Comparison of ENCODE assay signal across 16 cellular contexts in the genomic region with DNA sequence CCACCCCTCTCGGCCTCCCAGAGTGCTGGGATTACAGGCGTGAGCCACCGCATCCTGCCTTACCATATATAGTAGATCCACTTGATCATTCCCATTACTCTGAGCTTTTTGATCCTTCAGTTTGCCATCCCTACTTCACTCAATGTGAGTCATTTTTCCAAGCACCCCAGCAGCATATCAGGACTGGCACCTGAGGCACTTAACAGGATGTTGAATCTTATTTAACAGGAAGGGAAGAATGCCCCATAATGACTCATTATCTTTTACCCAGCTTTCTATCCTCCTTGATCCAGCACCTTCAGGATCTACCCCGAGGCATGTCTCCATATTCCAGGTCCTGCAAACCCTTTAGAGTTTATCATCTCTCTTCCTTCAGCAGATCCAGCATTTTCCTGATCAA.
DNase-seq lines count a peak whose midpoint lies in the region; ATAC-seq and TF ChIP-seq lines count a peak whose summit lies in the region.
"Had no signal": no experiment of that assay in that cellular context is flagged by ENCODE, and none has a peak within 500 bp of the region (broad histone marks: within the 10 kb centered on the region; RNA-seq: fewer than 3 reads in every experiment).

No MANE protein-coding gene starts in this region.

- H3K27ac ChIP-seq in RWPE1 (no peak overlapping the region), mesendoderm (ENCODE audit: low read depth, low read length) (no peak overlapping the region)
- H3K27ac ChIP-seq: 22Rv1, BLaER1, GM23248 had no signal

- no peak overlapping the region for H2BK120ac ChIP-seq in mesendoderm (ENCODE audit: low read depth, low read length)

- WGBS in mesendoderm (ENCODE audit: extremely low coverage, insufficient coverage, low lambda C conversion rate) = no CpG with 5 or more reads among the region's 4 CpGs

- no peak overlapping the region for H3K56ac ChIP-seq in mesendoderm (ENCODE audit: low read length)

- no peak for TF ChIP-seq CTCF in RWPE1 (conservative IDR thresholded peaks at IDR 0.05; ENCODE audit: low read depth)

- H3K4me2 ChIP-seq in mesendoderm (ENCODE audit: low read length) = no peak overlapping the region
- H3K4me2 ChIP-seq: BLaER1 had no signal

- no peak overlapping the region for H2BK15ac ChIP-seq in mesendoderm (replicated peaks; ENCODE audit: low read depth)

- POLR2A ChIA-PET in RWPE1 (lab: Yijun Ruan, JAX; ENCODE audit: low non-redundant PET) = no interaction called here

- peak; percentile 16 for DNase-seq in DMS53 (lab: John Stamatoyannopoulos, UW)
- no peak for DNase-seq in DMS53 treated with DMSO at 0.1 percent for 48 hours (lab: John Stamatoyannopoulos, UW; ENCODE audit: unreplicated experiment)
- peak; percentile 70 for DNase-seq in HT1080 (ENCODE audit: low read depth)
- DNase-seq in RWPE1 (ENCODE audit: low spot score) = peak; percentile 24
- DNase-seq in mesendoderm = peak; percentile 14
- DNase-seq in GDM1 (lab: John Stamatoyannopoulos, UW) = no peak
- no peak for DNase-seq in NCI-H446 (lab: John Stamatoyannopoulos, UW)
- DNase-seq: CD4-positive, alpha-beta memory T cell; DMS153; DND-41; GF-D8; GM23248; HCEC 1CT had no signal

- CTCF ChIA-PET in RWPE1 (lab: Yijun Ruan, JAX) = interaction anchor here (0.5 kb wide), 1 partner anchor 58 kb away, joined by 3 read pairs; no protein-coding TSS in a partner anchor

- no peak overlapping the region for H4K8ac ChIP-seq in mesendoderm (ENCODE audit: low read depth, low read length)

- H3K27me3 ChIP-seq in mesendoderm (ENCODE audit: insufficient read depth, low read length, poor library complexity) = no peaks in the 10 kb centered on the region
- H3K27me3 ChIP-seq: BLaER1 had no signal

- no peak for ATAC-seq in GM18873 (IDR thresholded peaks at IDR 0.05; ENCODE audit: low FRiP score, unreplicated experiment)

- no peak overlapping the region for H3K4ac ChIP-seq in mesendoderm (ENCODE audit: low read depth, low read length)

- no peaks in the 10 kb centered on the region for H3K79me1 ChIP-seq in mesendoderm (ENCODE audit: low read length)

- H2BK5ac ChIP-seq in mesendoderm (ENCODE audit: low read length) = no peak overlapping the region

- H2AK5ac ChIP-seq in mesendoderm (ENCODE audit: low read length) = no peak overlapping the region

- no peaks in the 10 kb centered on the region for H3K79me2 ChIP-seq in mesendoderm (ENCODE audit: control insufficient read depth, insufficient read depth, low read length)

- no peak overlapping the region for H3K4me3 ChIP-seq in mesendoderm (ENCODE audit: low read length)
- H3K4me3 ChIP-seq: BLaER1, GM23248 had no signal

- peak overlapping the region; percentile 46 for H3K18ac ChIP-seq in mesendoderm (ENCODE audit: low read length)

- H4K5ac ChIP-seq in mesendoderm (ENCODE audit: low read length) = no peak overlapping the region

- H3K9ac ChIP-seq in mesendoderm (ENCODE audit: low read length) = no peak overlapping the region
- H3K9ac ChIP-seq: BLaER1, GM23248 had no signal

- no peaks in the 10 kb centered on the region for H3K36me3 ChIP-seq in mesendoderm (ENCODE audit: control insufficient read depth, insufficient read depth, low read length)
- H3K36me3 ChIP-seq: BLaER1 had no signal

- H3K23ac ChIP-seq in mesendoderm (ENCODE audit: low read length) = no peak overlapping the region

- H3K4me1 ChIP-seq in mesendoderm (ENCODE audit: control insufficient read depth, low read depth, low read length) = peaks cover 2% of the 10 kb centered on the region
- H3K4me1 ChIP-seq: BLaER1 had no signal

Comparison
In these comparisons a context has a peak if more than half of its experiments do, and no peak if none do; other contexts are left out.
1. DNase-seq: peak in DMS53 (single experiment), HT1080 (single experiment), RWPE1 (single experiment) and mesendoderm (single experiment); none in DMS53 treated with DMSO at 0.1 percent for 48 hours (single experiment), GDM1 (single experiment) and NCI-H446 (0 of 2).